15 cellular contexts compared by ENCODE assay signal in the genomic region with DNA sequence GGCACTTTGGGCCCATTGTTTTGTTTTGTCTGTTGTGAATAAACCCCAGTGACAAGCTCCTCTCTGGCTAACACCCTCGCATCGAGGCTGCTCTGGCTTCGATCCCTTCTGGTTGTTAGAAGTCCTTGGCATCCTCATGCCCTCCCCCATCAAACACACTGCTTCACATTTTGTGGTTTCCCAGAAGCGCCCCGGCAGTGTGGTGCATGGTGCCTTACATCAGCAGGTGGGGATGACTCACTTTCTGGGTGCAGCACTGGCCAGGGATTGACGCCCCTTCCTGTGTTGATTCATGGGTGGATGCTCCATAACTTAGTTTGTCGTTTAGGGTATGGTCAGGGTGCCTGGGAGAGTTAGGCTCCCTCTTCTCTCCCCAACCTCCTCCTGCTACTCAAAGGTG. TPM values are rescaled to one million over a fixed set of nuclear protein-coding genes. Genes with fewer than 3 reads are reported as not detected.
DNase-seq lines count a peak whose midpoint lies in the region; ATAC-seq, FAIRE-seq and TF ChIP-seq lines count a peak whose summit lies in the region.
"Had no signal": no experiment of that assay in that cellular context is flagged by ENCODE, and none has a peak within 500 bp of the region (broad histone marks: within the 10 kb centered on the region; RNA-seq: fewer than 3 reads in every experiment).

No MANE protein-coding gene starts in this region.

- H3K27me3 ChIP-seq in GM12878 (replicated peaks in 1 of 2; ENCODE audit: control insufficient read depth in 2 of 2, insufficient read depth in 2 of 2, low read length in 1 of 2) (no peaks in the 10 kb centered on the region), aorta (ENCODE audit: control insufficient read depth in 1 of 2, insufficient read depth in 2 of 2, low read length in 1 of 2) (no peaks in the 10 kb centered on the region), prostate gland (replicated peaks; ENCODE audit: insufficient read depth) (peaks cover 4% of the 10 kb centered on the region)
- H3K27me3 ChIP-seq: ascending aorta, left lung had no signal

- TF ChIP-seq CTCF in GM12878 (IDR thresholded peaks at IDR 0.05 in 2 of 3, conservative IDR thresholded peaks at IDR 0.05 in 1 of 3; ENCODE audit: control insufficient read depth in 2 of 3, extremely low read depth in 1 of 3, insufficient read depth in 1 of 3, low read depth in 3 of 3, low read length in 3 of 3) (no peak), retinal pigment epithelial cell (conservative IDR thresholded peaks at IDR 0.05; ENCODE audit: low read depth, low read length) (no peak), prostate gland (IDR thresholded peaks at IDR 0.05) (no peak)

- BruUV-seq in GM12878 (replicated peaks; lab: Mats Ljungman, UMichigan): no TSS peak

- CTCF ChIA-PET in GM12878 (lab: Yijun Ruan, JAX): no interaction called here

- SMC1A ChIA-PET in GM12878 (lab: Charles Lee; ENCODE audit: uncharacterized antibody, unreplicated experiment): no interaction called here

- H3K9me3 ChIP-seq in GM12878 (replicated peaks; ENCODE audit: control insufficient read depth, insufficient read depth, low read length) (no peaks in the 10 kb centered on the region; the same call in 2 of the 3 replicates), aorta (ENCODE audit: control insufficient read depth, low read length) (peaks cover 1% of the 10 kb centered on the region), prostate gland (no peaks in the 10 kb centered on the region)
- H3K9me3 ChIP-seq: ascending aorta, left lung had no signal

- in situ Hi-C loops in GM12878 (cut with MboI): no loop called here

- FAIRE-seq in GM12878 (lab: Jason Lieb, UNC): no peak

- DNase-seq in activated T-cell treated with anti-CD3 and anti-CD28 coated beads for 48 hours (ENCODE audit: low read depth): peak; percentile 2
- no peak for DNase-seq in activated T-cell treated with anti-CD3 and anti-CD28 coated beads, Interleukin-2, amount 50 U/mL, for 24 hours
- peak; percentile 5 for DNase-seq in NCI-H69 (lab: John Stamatoyannopoulos, UW)
- DNase-seq in GM12878 (ENCODE audit: low read depth, low spot score): no peak
- DNase-seq in retinal pigment epithelial cell (ENCODE audit: low read depth): peak; percentile 98
- no peak for DNase-seq in aorta
- DNase-seq in prostate gland (ENCODE audit: low spot score): no peak
- DNase-seq: activated CD4-positive, alpha-beta T cell treated with anti-CD3 and anti-CD28 coated beads, Interleukin-2, amount 50 U/mL, for 1 hour; AML-193; left lung; NCI-H1930; RPMI8226; trophoblast cell had no signal

- ATAC-seq in GM12878: peak; percentile 47
- no peak for ATAC-seq in aorta (ENCODE audit: low FRiP score)
- ATAC-seq in HG02870 (IDR thresholded peaks at IDR 0.05; ENCODE audit: unreplicated experiment): no peak
- ATAC-seq: left lung had no signal

- H3K36me3 ChIP-seq in GM12878 (ENCODE audit: control insufficient read depth in 2 of 2, insufficient read depth in 2 of 2, low read length in 1 of 2) (no peaks in the 10 kb centered on the region), aorta (ENCODE audit: control insufficient read depth in 1 of 2, insufficient read depth in 2 of 2, low read length in 1 of 2) (no peaks in the 10 kb centered on the region), prostate gland (no peaks in the 10 kb centered on the region)
- H3K36me3 ChIP-seq: ascending aorta, left lung had no signal

- POLR2A ChIA-PET in GM12878 (lab: Charles Lee): no interaction called here

- H2AFZ ChIP-seq in GM12878 (ENCODE audit: control insufficient read depth, low read depth, low read length): no peak overlapping the region

- RAD21 ChIA-PET in GM12878 (lab: Charles Lee; ENCODE audit: unreplicated experiment): no interaction called here

- intact Hi-C loops in GM12878 (cut with micrococcal nuclease; ENCODE audit: unreplicated experiment): no loop called here
- intact Hi-C loops in aorta (cut with DNase I): no loop called here
- intact Hi-C loops in prostate gland (cut with DNase I): no loop called here

- H3K27ac Mint-ChIP-seq in activated T-cell treated with anti-CD3 and anti-CD28 coated beads, Interleukin-2, amount 50 U/mL, for 24 hours: no peak overlapping the region

- H3K4me3 ChIP-seq in GM12878 (no peak overlapping the region), retinal pigment epithelial cell (ENCODE audit: low read length) (no peak overlapping the region), aorta (ENCODE audit: low read length in 2 of 2) (no peak overlapping the region), prostate gland (no peak overlapping the region)
- H3K4me3 ChIP-seq: ascending aorta, left lung had no signal

- 2% methylated on average over 7 of the region's 7 CpGs for WGBS in GM12878 (ENCODE audit: insufficient coverage, insufficient replicate concordance, low lambda C conversion rate, missing lambda C conversion rate)
- 80 to 82% methylated on average over 7 of the region's 7 CpGs for WGBS in aorta, 2 donors
- WGBS in prostate gland: 64% methylated on average over 7 of the region's 7 CpGs

- H3K9me3 Mint-ChIP-seq in activated T-cell treated with anti-CD3 and anti-CD28 coated beads, Interleukin-2, amount 50 U/mL, for 24 hours: peaks cover 5% of the 10 kb centered on the region

- H4K20me1 ChIP-seq in GM12878 (ENCODE audit: control insufficient read depth, insufficient read depth): no peaks in the 10 kb centered on the region

- no peak for TF ChIP-seq POLR2A in GM12878 (IDR thresholded peaks at IDR 0.05; ENCODE audit: low read depth, low read length)
- TF ChIP-seq POLR2A in prostate gland (IDR thresholded peaks at IDR 0.05): no peak

- no peak overlapping the region for H3K4me2 ChIP-seq in GM12878 (ENCODE audit: control insufficient read depth, insufficient read depth)

- H3K4me3 Mint-ChIP-seq in activated T-cell treated with anti-CD3 and anti-CD28 coated beads, Interleukin-2, amount 50 U/mL, for 24 hours: no peak overlapping the region

- no peaks in the 10 kb centered on the region for H3K27me3 Mint-ChIP-seq in activated T-cell treated with anti-CD3 and anti-CD28 coated beads, Interleukin-2, amount 50 U/mL, for 24 hours

- no peaks in the 10 kb centered on the region for H3K36me3 Mint-ChIP-seq in activated T-cell treated with anti-CD3 and anti-CD28 coated beads, Interleukin-2, amount 50 U/mL, for 24 hours (ENCODE audit: low read depth)

- TF ChIP-seq EP300 in GM12878 (IDR thresholded peaks at IDR 0.05; ENCODE audit: borderline replicate concordance in 1 of 2, control insufficient read depth in 1 of 2, low read depth in 2 of 2, low read length in 2 of 2): no peak

- H3K79me2 ChIP-seq in GM12878 (ENCODE audit: control insufficient read depth, insufficient read depth, low read length): no peaks in the 10 kb centered on the region

- no peak for TF ChIP-seq RAD21 in GM12878 (IDR thresholded peaks at IDR 0.05; ENCODE audit: insufficient read depth, low read depth, low read length)

- H3K4me1 ChIP-seq in GM12878 (ENCODE audit: control insufficient read depth, insufficient read depth, low read length): peaks cover 4% of the 10 kb centered on the region; the same call in 1 of the 2 replicates
- H3K4me1 ChIP-seq in aorta (ENCODE audit: control insufficient read depth in 1 of 2, insufficient read depth in 2 of 2, low read length in 2 of 2): no peaks in the 10 kb centered on the region
- H3K4me1 ChIP-seq in prostate gland (replicated peaks): no peaks in the 10 kb centered on the region
- H3K4me1 ChIP-seq: ascending aorta, left lung had no signal

- H3K4me1 Mint-ChIP-seq in activated T-cell treated with anti-CD3 and anti-CD28 coated beads, Interleukin-2, amount 50 U/mL, for 24 hours (ENCODE audit: low read depth): no peaks in the 10 kb centered on the region

- H3K27ac ChIP-seq in GM12878 (ENCODE audit: control insufficient read depth, insufficient read depth) (no peak overlapping the region), aorta (ENCODE audit: low read depth in 1 of 2, low read length in 2 of 2) (no peak overlapping the region), prostate gland (no peak overlapping the region)
- H3K27ac ChIP-seq: ascending aorta, left lung had no signal

- H3K9ac ChIP-seq in GM12878 (ENCODE audit: control insufficient read depth, insufficient read depth, low read length): no peak overlapping the region

TF ChIP-seq in GM12878, 131 proteins besides CTCF, POLR2A, EP300 and RAD21 (continues in another document):
- TF ChIP-seq, protein P1, sequence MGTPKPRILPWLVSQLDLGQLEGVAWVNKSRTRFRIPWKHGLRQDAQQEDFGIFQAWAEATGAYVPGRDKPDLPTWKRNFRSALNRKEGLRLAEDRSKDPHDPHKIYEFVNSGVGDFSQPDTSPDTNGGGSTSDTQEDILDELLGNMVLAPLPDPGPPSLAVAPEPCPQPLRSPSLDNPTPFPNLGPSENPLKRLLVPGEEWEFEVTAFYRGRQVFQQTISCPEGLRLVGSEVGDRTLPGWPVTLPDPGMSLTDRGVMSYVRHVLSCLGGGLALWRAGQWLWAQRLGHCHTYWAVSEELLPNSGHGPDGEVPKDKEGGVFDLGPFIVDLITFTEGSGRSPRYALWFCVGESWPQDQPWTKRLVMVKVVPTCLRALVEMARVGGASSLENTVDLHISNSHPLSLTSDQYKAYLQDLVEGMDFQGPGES (IDR thresholded peaks at IDR 0.05): no peak
- TF ChIP-seq SIX5 (IDR thresholded peaks at IDR 0.05; ENCODE audit: low read depth, low read length, severe bottlenecking) (no peak), MEF2B (IDR thresholded peaks at IDR 0.05; ENCODE audit: partially characterized antibody, poor library complexity, severe bottlenecking) (no peak), RB1 (IDR thresholded peaks at IDR 0.05; ENCODE audit: borderline replicate concordance) (no peak)

RNA-seq across cellular contexts. Expression of a gene that starts 51.4 kb away (rescaled TPM):
- total RNA-seq in GM12878 (2013; cell fraction: nucleolus; rRNA removed): not detected in 2 replicates
- total RNA-seq in GM12878 (2014; rRNA removed) (0.49 TPM in 1 of 2 replicates, not detected in the other), GM12878 (2014; rRNA removed; fragmentation: Illumina TruSeq; extraction: Trizol) (0.14 TPM in 1 of 2 replicates, not detected in the other), GM12878 (2021) (0.16 and 0.26 TPM in 2 replicates), aorta (not detected), prostate gland (10 to 100 TPM in 1 of 2 donors, under 1 TPM in 1; 0.27 to 61.3 TPM)
- polyA plus RNA-seq in GM12878 (2011; ENCODE audit: low read depth): not detected
- polyA plus RNA-seq in GM12878 (2011; rRNA removed) (3.1 TPM in 2 replicates), GM12878 (2014; fragmentation: Illumina TruSeq; extraction: Trizol) (0.29 and 0.34 TPM in 2 replicates), GM12878 (2014; fragmentation: Nextera tagmentation; extraction: Ambion mirVana) (under 1 TPM; 0.08 to 0.24 TPM), GM12878 (2014; rRNA removed) (0.26 and 0.27 TPM in 2 replicates), GM12878 (2016; fragmentation: Nextera tagmentation; extraction: Ambion mirVana) (under 1 TPM in 1 of 2 experiments, not detected in 1; 0.10 TPM), aorta (not detected)
- 2.4 and 3.7 TPM in 2 replicates for polyA plus RNA-seq in GM12878 (2011; cell fraction: cytosol; rRNA removed)
- 7.5 and 13.6 TPM in 2 replicates for polyA plus RNA-seq in GM12878 (2011; cell fraction: nucleus; rRNA removed)
- polyA plus RNA-seq in GM12878 (2012): not detected in 2 replicates
- 1.1 and 1.9 TPM in 2 replicates for polyA minus RNA-seq in GM12878 (2011; rRNA and poly(A)+ RNA removed)
- not detected in 2 replicates for polyA minus RNA-seq in GM12878 (2011; cell fraction: cytosol; rRNA and poly(A)+ RNA removed)
- polyA minus RNA-seq in GM12878 (2011; cell fraction: nucleus; rRNA and poly(A)+ RNA removed): 1.6 and 1.9 TPM in 2 replicates
- total RNA-seq: ascending aorta had no signal

Comparison
In these comparisons a context has a peak if more than half of its experiments do, and no peak if none do; other contexts are left out.
1. DNase-seq: peak in activated T-cell treated with anti-CD3 and anti-CD28 coated beads for 48 hours (single experiment), NCI-H69 (single experiment) and retinal pigment epithelial cell (single experiment); none in activated T-cell treated with anti-CD3 and anti-CD28 coated beads, Interleukin-2, amount 50 U/mL, for 24 hours (single experiment), GM12878 (single experiment), aorta (0 of 2) and prostate gland (single experiment).